In genomic region chr6:37047421-37047931, GRCh38 we compare ENCODE assay signal across 18 cellular contexts. TPM values are rescaled to one million over a fixed set of nuclear protein-coding genes. Genes with fewer than 3 reads are reported as not detected.
A peak's percentile ranks its signal among the peaks of the same experiment; 100 is the strongest.
DNase-seq lines count a peak whose midpoint lies in the region; ATAC-seq, FAIRE-seq and TF ChIP-seq lines count a peak whose summit lies in the region.
"Had no signal": no experiment of that assay in that cellular context is flagged by ENCODE, and none has a peak within 500 bp of the region (broad histone marks: within the 10 kb centered on the region; RNA-seq: fewer than 3 reads in every experiment).

No MANE protein-coding gene starts in this region.

- TF ChIP-seq POLR2A in K562 (conservative IDR thresholded peaks at IDR 0.05) (no peak), vagina (IDR thresholded peaks at IDR 0.05) (no peak), testis (IDR thresholded peaks at IDR 0.05) (no peak)

- in situ Hi-C loops in K562 (cut with MboI): no loop called here

- no peak for DNase-seq in activated naive CD4-positive, alpha-beta T cell (lab: John Stamatoyannopoulos, UW)
- no peak for DNase-seq in RWPE1 (ENCODE audit: low spot score)
- peak in 1 of 4 experiments; percentile 21 for DNase-seq in K562 (ENCODE audit: extremely low read depth in 1 of 4, low spot score in 3 of 4)
- DNase-seq in vagina (ENCODE audit: extremely low spot score in 2 of 2): no peak
- DNase-seq in testis: no peak
- DNase-seq in RKO (ENCODE audit: low spot score): no peak
- DNase-seq: gastrocnemius medialis, KG1, NCI-H1417 treated with DMSO at 0.1 percent for 48 hours, NCI-H82 had no signal

- ATAC-seq in K562: no peak
- no peak for ATAC-seq in stimulated activated memory B cell treated with anti-CD40 and anti-IgM and Interleukin-4, amounts not matched to agents 10 μg/mL and 1 μg/mL and 100 μg/mL, for 72 hours
- ATAC-seq: gastrocnemius medialis, WTC11 had no signal

- intact Hi-C loops in K562 (cut with micrococcal nuclease): no loop called here
- intact Hi-C loops in vagina (cut with DNase I): no loop called here
- intact Hi-C loops in testis (cut with DNase I; ENCODE audit: low total_unique reads): no loop called here

- H3K27ac ChIP-seq in RWPE1 (peak overlapping the region; percentile 4; the same call in 1 of the 2 replicates), K562 (ENCODE audit: extremely low read depth, low read depth, low read length) (peak overlapping the region; percentile 95), vagina (no peak overlapping the region), testis (no peak overlapping the region)
- H3K27ac ChIP-seq: epithelial cell of prostate, gastrocnemius medialis, HL-60 had no signal

- H3K4me1 Mint-ChIP-seq in activated naive CD4-positive, alpha-beta T cell treated with anti-CD3 and anti-CD28 coated beads, Interleukin-2, amount 50 U/mL, for 24 hours: peaks cover 71% of the 10 kb centered on the region
- peaks cover 48% of the 10 kb centered on the region for H3K4me1 Mint-ChIP-seq in stimulated activated memory B cell treated with anti-CD40 and anti-IgM and Interleukin-4, amounts not matched to agents 10 μg/mL and 1 μg/mL and 100 μg/mL, for 72 hours

- WGBS in K562 (ENCODE audit: insufficient coverage, low coverage, missing lambda C conversion rate): 76% methylated on average over 8 of the region's 8 CpGs
- 94 to 98% methylated on average over 4 to 8 of the region's 8 CpGs for WGBS in testis, 2 donors

- peak overlapping the region; percentile 50 to 82; a peak in 3 of 4 replicates for H3K9ac ChIP-seq in K562 (ENCODE audit: insufficient read depth in 1 of 2, low read depth in 2 of 2, low read length in 2 of 2)

- peak overlapping the region; percentile 80; the same call in 1 of the 2 replicates for H3K4me2 ChIP-seq in K562 (ENCODE audit: insufficient read depth, low read length)

- TF ChIP-seq RAD21 in K562 (CRISPR knock-in tag; conservative IDR thresholded peaks at IDR 0.05 in 1 of 2, IDR thresholded peaks at IDR 0.05 in 1 of 2): no peak

- peak overlapping the region; percentile 87 for H3K27ac Mint-ChIP-seq in activated naive CD4-positive, alpha-beta T cell treated with anti-CD3 and anti-CD28 coated beads, Interleukin-2, amount 50 U/mL, for 24 hours
- peak overlapping the region; percentile 33 for H3K27ac Mint-ChIP-seq in stimulated activated memory B cell treated with anti-CD40 and anti-IgM and Interleukin-4, amounts not matched to agents 10 μg/mL and 1 μg/mL and 100 μg/mL, for 72 hours
- H3K27ac Mint-ChIP-seq: progenitor cell of endocrine pancreas, WTC11 had no signal

- no peaks in the 10 kb centered on the region for H3K36me3 Mint-ChIP-seq in activated naive CD4-positive, alpha-beta T cell treated with anti-CD3 and anti-CD28 coated beads, Interleukin-2, amount 50 U/mL, for 24 hours
- no peaks in the 10 kb centered on the region for H3K36me3 Mint-ChIP-seq in stimulated activated memory B cell treated with anti-CD40 and anti-IgM and Interleukin-4, amounts not matched to agents 10 μg/mL and 1 μg/mL and 100 μg/mL, for 72 hours

- no peaks in the 10 kb centered on the region for H3K9me1 ChIP-seq in K562 (ENCODE audit: control insufficient read depth, insufficient read depth, low read length)

- H3K9me3 ChIP-seq in K562 (replicated peaks; ENCODE audit: control insufficient read depth, insufficient read depth, low read depth, low read length): no peaks in the 10 kb centered on the region
- H3K9me3 ChIP-seq in vagina: no peaks in the 10 kb centered on the region
- H3K9me3 ChIP-seq in testis: no peaks in the 10 kb centered on the region
- H3K9me3 ChIP-seq: gastrocnemius medialis had no signal

- H3K9me3 Mint-ChIP-seq in activated naive CD4-positive, alpha-beta T cell treated with anti-CD3 and anti-CD28 coated beads, Interleukin-2, amount 50 U/mL, for 24 hours: no peaks in the 10 kb centered on the region
- H3K9me3 Mint-ChIP-seq in stimulated activated memory B cell treated with anti-CD40 and anti-IgM and Interleukin-4, amounts not matched to agents 10 μg/mL and 1 μg/mL and 100 μg/mL, for 72 hours: no peaks in the 10 kb centered on the region

- CTCF ChIA-PET in RWPE1 (lab: Yijun Ruan, JAX) (interaction anchor here (0.6 to 5.5 kb wide), 2 partner anchors 124 to 160 kb away, joined by 4 to 64 read pairs; partner anchors contain the start of gene PIM1), K562 (lab: Yijun Ruan, JAX; ENCODE audit: low intra/inter-chr PET ratio) (no interaction called here)

- no peaks in the 10 kb centered on the region for H4K20me1 ChIP-seq in K562 (replicated peaks; ENCODE audit: control insufficient read depth, insufficient read depth, low read length)

- H3K36me3 ChIP-seq in K562 (ENCODE audit: control insufficient read depth, insufficient read depth, low read length) (no peaks in the 10 kb centered on the region), vagina (no peaks in the 10 kb centered on the region), testis (ENCODE audit: low read depth, missing control alignments) (no peaks in the 10 kb centered on the region)
- H3K36me3 ChIP-seq: gastrocnemius medialis had no signal

- FAIRE-seq in K562 (lab: Jason Lieb, UNC): no peak
- FAIRE-seq: H1 had no signal

- H3K27me3 ChIP-seq in K562 (ENCODE audit: control insufficient read depth in 2 of 2, insufficient read depth in 2 of 2, low read length in 2 of 2): no peaks in the 10 kb centered on the region
- no peaks in the 10 kb centered on the region for H3K27me3 ChIP-seq in vagina
- H3K27me3 ChIP-seq in testis: no peaks in the 10 kb centered on the region
- H3K27me3 ChIP-seq: gastrocnemius medialis had no signal

- H2AFZ ChIP-seq in K562 (ENCODE audit: low read depth, low read length): peak overlapping the region; percentile 69

- H3K4me1 ChIP-seq in K562 (replicated peaks in 1 of 2; ENCODE audit: control insufficient read depth in 2 of 2, insufficient read depth in 2 of 2, low read length in 2 of 2) (peaks cover 61 to 65% of the 10 kb centered on the region in 2 experiments), vagina (peaks cover 37% of the 10 kb centered on the region), testis (peaks cover 31% of the 10 kb centered on the region)

- TF ChIP-seq CTCF in RWPE1 (conservative IDR thresholded peaks at IDR 0.05; ENCODE audit: low read depth) (no peak), K562 (IDR thresholded peaks at IDR 0.05 in 2 of 3, conservative IDR thresholded peaks at IDR 0.05 in 1 of 3; ENCODE audit: insufficient read depth in 2 of 3, low read depth in 1 of 3, low read length in 3 of 3) (no peak), vagina (IDR thresholded peaks at IDR 0.05) (no peak), testis (IDR thresholded peaks at IDR 0.05) (no peak)

- H3K79me2 ChIP-seq in K562 (ENCODE audit: control insufficient read depth, insufficient read depth, low read length): peaks cover 33% of the 10 kb centered on the region; the same call in 2 of the 3 replicates

- BruUV-seq in K562 (replicated peaks; lab: Mats Ljungman, UMichigan): no TSS peak

- peak overlapping the region; percentile 19 for H3K4me3 Mint-ChIP-seq in activated naive CD4-positive, alpha-beta T cell treated with anti-CD3 and anti-CD28 coated beads, Interleukin-2, amount 50 U/mL, for 24 hours
- no peak overlapping the region for H3K4me3 Mint-ChIP-seq in stimulated activated memory B cell treated with anti-CD40 and anti-IgM and Interleukin-4, amounts not matched to agents 10 μg/mL and 1 μg/mL and 100 μg/mL, for 72 hours
- H3K4me3 Mint-ChIP-seq: WTC11 had no signal

- POLR2A ChIA-PET in RWPE1 (lab: Yijun Ruan, JAX; ENCODE audit: low non-redundant PET) (no interaction called here), K562 (lab: Yijun Ruan, JAX) (interaction anchor here (0.7 to 3.3 kb wide), 7 partner anchors 9 to 192 kb away, joined by 3 to 15 read pairs (median 4); partner anchors contain the start of gene PIM1)

- H3K4me3 ChIP-seq in K562 (no peak overlapping the region), vagina (no peak overlapping the region), testis (no peak overlapping the region)
- H3K4me3 ChIP-seq: gastrocnemius medialis had no signal

- H3K27me3 Mint-ChIP-seq in activated naive CD4-positive, alpha-beta T cell treated with anti-CD3 and anti-CD28 coated beads, Interleukin-2, amount 50 U/mL, for 24 hours: no peaks in the 10 kb centered on the region
- no peaks in the 10 kb centered on the region for H3K27me3 Mint-ChIP-seq in stimulated activated memory B cell treated with anti-CD40 and anti-IgM and Interleukin-4, amounts not matched to agents 10 μg/mL and 1 μg/mL and 100 μg/mL, for 72 hours

- no peak for TF ChIP-seq EP300 in K562 (IDR thresholded peaks at IDR 0.05; ENCODE audit: low read length)

TF ChIP-seq in K562, 482 proteins besides CTCF, POLR2A, EP300 and RAD21 (continues in another document):
- no peak for TF ChIP-seq ZNF121 (CRISPR knock-in tag; conservative IDR thresholded peaks at IDR 0.05)

RNA-seq across cellular contexts. Expression of gene FGD2, which starts 42.0 kb away (rescaled TPM):
- 0.30 and 0.49 TPM in 2 replicates for total RNA-seq in K562 (2011; cell fraction: chromatin; rRNA removed; ENCODE audit: low replicate concordance)
- total RNA-seq in K562 (2011; cell fraction: nucleolus; rRNA removed): 0.13 TPM in 1 of 2 replicates, not detected in the other
- 0.37 TPM in 1 of 2 replicates, not detected in the other for total RNA-seq in K562 (2011; cell fraction: nucleoplasm; rRNA removed)
- total RNA-seq in K562 (2014; rRNA removed) (0.04 TPM in 1 of 2 replicates, not detected in the other), K562 (2014; rRNA removed; fragmentation: Illumina TruSeq; extraction: Trizol) (not detected in 2 replicates), K562 (2015; rRNA removed; fragmentation: Illumina TruSeq; extraction: Trizol) (0.15 TPM in 1 of 2 replicates, not detected in the other), K562 (2021) (0.13 TPM in 1 of 2 replicates, not detected in the other), vagina (20.4 TPM), testis (10 to 100 TPM in 1 of 2 donors, 1 to 10 TPM in 1; 7.0 to 16.0 TPM)
- polyA plus RNA-seq in K562 (2011; rRNA removed) (0.04 TPM in 1 of 2 replicates, not detected in the other), K562 (2014; fragmentation: Illumina TruSeq; extraction: Trizol) (not detected in 2 replicates), K562 (2014; fragmentation: Nextera tagmentation; extraction: Ambion mirVana) (not detected), K562 (2014; rRNA removed) (0.09 TPM in 1 of 2 replicates, not detected in the other), testis (ENCODE audit: insufficient read depth, low read depth, low replicate concordance) (5.8 TPM)
- polyA plus RNA-seq in K562 (2011; cell fraction: cytosol; rRNA removed): 0.04 and 0.06 TPM in 2 replicates
- 0.15 and 0.44 TPM in 2 replicates for polyA plus RNA-seq in K562 (2011; cell fraction: nucleus; rRNA removed)
- 0.17 and 0.42 TPM in 2 replicates for polyA plus RNA-seq in K562 (2012)
- 0.03 TPM in 1 of 2 replicates, not detected in the other for polyA minus RNA-seq in K562 (2011; rRNA and poly(A)+ RNA removed)
- not detected in 2 replicates for polyA minus RNA-seq in K562 (2011; cell fraction: cytosol; rRNA and poly(A)+ RNA removed)
- 0.33 TPM in 1 of 2 replicates, not detected in the other for polyA minus RNA-seq in K562 (2011; cell fraction: nucleus; rRNA and poly(A)+ RNA removed)
- total RNA-seq: progenitor cell of endocrine pancreas had no signal
- polyA plus RNA-seq: AG04450 had no signal

Comparison
In these comparisons a context has a peak if more than half of its experiments do, and no peak if none do; other contexts are left out.
1. H3K27ac ChIP-seq: peak in RWPE1 (single experiment) and K562 (single experiment); none in vagina (single experiment) and testis (0 of 2).
2. RNA of gene FGD2, which starts 42.0 kb away (total RNA-seq): 20.4 TPM in vagina (single experiment) and 7.0 to 16.0 TPM in testis; 0.04 to 0.49 TPM in K562; every median in the first group is over 4 times any median in the second.